In the genomic region with DNA sequence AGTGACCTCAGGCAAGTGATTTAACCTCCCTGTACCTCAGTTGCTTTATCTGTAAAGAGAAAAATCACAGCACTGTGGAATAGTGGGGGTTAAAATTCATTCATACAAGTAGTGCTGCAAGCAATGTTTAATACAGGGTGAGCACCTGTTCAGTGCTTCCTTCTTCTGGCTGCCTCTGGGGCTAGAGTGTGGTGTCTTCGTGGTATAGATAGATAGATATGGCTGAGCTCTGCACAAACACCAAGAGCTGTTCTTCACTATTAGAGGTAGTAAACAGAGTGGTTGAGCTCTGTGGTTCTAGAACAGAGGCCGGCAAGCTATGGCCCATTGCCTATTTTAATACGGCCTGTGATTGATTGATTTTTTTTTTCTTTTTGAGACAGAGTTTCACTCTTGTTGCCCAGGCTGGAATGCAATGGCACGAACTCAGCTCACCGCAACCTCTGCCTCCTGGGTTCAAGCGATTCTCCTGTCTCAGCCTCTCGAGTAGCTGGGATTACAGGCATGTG, we compare ENCODE assay signal across 18 cellular contexts. TPM values are rescaled to one million over a fixed set of nuclear protein-coding genes. Genes with fewer than 3 reads are reported as not detected.
DNase-seq lines count a peak whose midpoint lies in the region; ATAC-seq and TF ChIP-seq lines count a peak whose summit lies in the region.
"Had no signal": no experiment of that assay in that cellular context is flagged by ENCODE, and none has a peak within 500 bp of the region (broad histone marks: within the 10 kb centered on the region; RNA-seq: fewer than 3 reads in every experiment).

No MANE protein-coding gene starts in this region.

- no peak overlapping the region for H3K4me2 ChIP-seq in mesendoderm (ENCODE audit: low read length)

- no peak overlapping the region for H4K8ac ChIP-seq in mesendoderm (ENCODE audit: low read depth, low read length)

- H3K23ac ChIP-seq in mesendoderm (ENCODE audit: low read length) = no peak overlapping the region

- no peak overlapping the region for H3K9ac ChIP-seq in mesendoderm (ENCODE audit: low read length)

- in situ Hi-C loops in KBM-7 (cut with MboI; ENCODE audit: low pct_unique_long_range_greater_than_20kb, low sequenced_read_pairs) = no loop called here

- no peak overlapping the region for H3K27ac Mint-ChIP-seq in activated CD8-positive, alpha-beta T cell treated with anti-CD3 and anti-CD28 coated beads, Interleukin-2, amount 10 ng/mL, durations not matched to agents 7 days and 5 days
- no peak overlapping the region for H3K27ac Mint-ChIP-seq in activated CD8-positive, alpha-beta T cell treated with anti-CD3 and anti-CD28 coated beads for 36 hours
- peak overlapping the region; percentile 59 for H3K27ac Mint-ChIP-seq in T-helper 17 cell
- peak overlapping the region; percentile 49 for H3K27ac Mint-ChIP-seq in stimulated activated effector memory CD8-positive, alpha-beta T cell treated with anti-CD3 and anti-CD28 coated beads, Interleukin-12 subunit alpha, Interleukin-12 subunit beta, amount 100 ng/mL, for 72 hours
- H3K27ac Mint-ChIP-seq: CD8-positive, alpha-beta T cell; stimulated activated memory B cell treated with anti-CD40 and anti-IgM and Interleukin-4, amounts not matched to agents 10 μg/mL and 1 μg/mL and 100 μg/mL, for 72 hours had no signal

- WGBS in mesendoderm (ENCODE audit: extremely low coverage, insufficient coverage, low lambda C conversion rate) = no CpG with 5 or more reads among the region's 7 CpGs

- H3K18ac ChIP-seq in mesendoderm (ENCODE audit: low read length) = peak overlapping the region; percentile 52

- H4K5ac ChIP-seq in mesendoderm (ENCODE audit: low read length) = no peak overlapping the region

- TF ChIP-seq CTCF in activated CD8-positive, alpha-beta T cell treated with anti-CD3 and anti-CD28 coated beads for 36 hours (IDR thresholded peaks at IDR 0.05) = no peak

- H3K4me1 ChIP-seq in mesendoderm (ENCODE audit: control insufficient read depth, low read depth, low read length) = peaks cover 18% of the 10 kb centered on the region

- no peak overlapping the region for H2BK15ac ChIP-seq in mesendoderm (replicated peaks; ENCODE audit: low read depth)

- peak overlapping the region; percentile 56 for H3K4ac ChIP-seq in mesendoderm (ENCODE audit: low read depth, low read length)

- H3K36me3 ChIP-seq in mesendoderm (ENCODE audit: control insufficient read depth, insufficient read depth, low read length) = no peaks in the 10 kb centered on the region

- H3K9me3 ChIP-seq in T-helper 17 cell (ENCODE audit: control insufficient read depth, low read length, poor library complexity, severe bottlenecking) = no peaks in the 10 kb centered on the region

- H3K27me3 ChIP-seq in mesendoderm (ENCODE audit: insufficient read depth, low read length, poor library complexity) = no peaks in the 10 kb centered on the region

- H3K4me3 ChIP-seq in mesendoderm (ENCODE audit: low read length) = no peak overlapping the region

- peaks cover 6% of the 10 kb centered on the region for H3K36me3 Mint-ChIP-seq in activated CD8-positive, alpha-beta T cell treated with anti-CD3 and anti-CD28 coated beads, Interleukin-2, amount 10 ng/mL, durations not matched to agents 7 days and 5 days (ENCODE audit: low read depth)
- no peaks in the 10 kb centered on the region for H3K36me3 Mint-ChIP-seq in activated CD8-positive, alpha-beta T cell treated with anti-CD3 and anti-CD28 coated beads for 36 hours (ENCODE audit: low read depth)
- no peaks in the 10 kb centered on the region for H3K36me3 Mint-ChIP-seq in T-helper 17 cell (ENCODE audit: low read depth)
- peaks cover 12% of the 10 kb centered on the region for H3K36me3 Mint-ChIP-seq in stimulated activated effector memory CD8-positive, alpha-beta T cell treated with anti-CD3 and anti-CD28 coated beads, Interleukin-12 subunit alpha, Interleukin-12 subunit beta, amount 100 ng/mL, for 72 hours

- POLR2A ChIA-PET in activated CD8-positive, alpha-beta T cell treated with anti-CD3 and anti-CD28 coated beads, Interleukin-2, amount 10 ng/mL, durations not matched to agents 7 days and 5 days (lab: Charles Lee) = no interaction called here
- POLR2A ChIA-PET in activated CD8-positive, alpha-beta T cell treated with anti-CD3 and anti-CD28 coated beads for 36 hours (lab: Charles Lee) = interaction anchor here (0.9 kb wide), 1 partner anchor 50 kb away, joined by 3 read pairs; no protein-coding TSS in a partner anchor

- peak overlapping the region; percentile 62 for H3K27ac ChIP-seq in mesendoderm (ENCODE audit: low read depth, low read length)

- H3K79me1 ChIP-seq in mesendoderm (ENCODE audit: low read length) = peaks cover 4% of the 10 kb centered on the region

- peaks cover 35% of the 10 kb centered on the region for H3K4me1 Mint-ChIP-seq in activated CD8-positive, alpha-beta T cell treated with anti-CD3 and anti-CD28 coated beads, Interleukin-2, amount 10 ng/mL, durations not matched to agents 7 days and 5 days (ENCODE audit: low read depth)
- peaks cover 23% of the 10 kb centered on the region for H3K4me1 Mint-ChIP-seq in activated CD8-positive, alpha-beta T cell treated with anti-CD3 and anti-CD28 coated beads for 36 hours (ENCODE audit: low read depth)
- H3K4me1 Mint-ChIP-seq in T-helper 17 cell = peaks cover 23% of the 10 kb centered on the region
- H3K4me1 Mint-ChIP-seq in stimulated activated effector memory CD8-positive, alpha-beta T cell treated with anti-CD3 and anti-CD28 coated beads, Interleukin-12 subunit alpha, Interleukin-12 subunit beta, amount 100 ng/mL, for 72 hours = peaks cover 31% of the 10 kb centered on the region
- H3K4me1 Mint-ChIP-seq: stimulated activated memory B cell treated with anti-CD40 and anti-IgM and Interleukin-4, amounts not matched to agents 10 μg/mL and 1 μg/mL and 100 μg/mL, for 72 hours had no signal

- H3K27me3 Mint-ChIP-seq in activated CD8-positive, alpha-beta T cell treated with anti-CD3 and anti-CD28 coated beads, Interleukin-2, amount 10 ng/mL, durations not matched to agents 7 days and 5 days (ENCODE audit: low read depth) = no peaks in the 10 kb centered on the region
- H3K27me3 Mint-ChIP-seq in activated CD8-positive, alpha-beta T cell treated with anti-CD3 and anti-CD28 coated beads for 36 hours = no peaks in the 10 kb centered on the region
- no peaks in the 10 kb centered on the region for H3K27me3 Mint-ChIP-seq in T-helper 17 cell
- H3K27me3 Mint-ChIP-seq: natural killer cell treated with Interleukin-12 subunit alpha and Interleukin-12 subunit beta and Interleukin-15 and Interleukin-18, amount 100 ng/mL, for 72 hours; stimulated activated memory B cell treated with anti-CD40 and anti-IgM and Interleukin-4, amounts not matched to agents 10 μg/mL and 1 μg/mL and 100 μg/mL, for 72 hours had no signal

- H2BK120ac ChIP-seq in mesendoderm (ENCODE audit: low read depth, low read length) = peak overlapping the region; percentile 63

- H3K56ac ChIP-seq in mesendoderm (ENCODE audit: low read length) = peak overlapping the region; percentile 63

- no peaks in the 10 kb centered on the region for H3K79me2 ChIP-seq in mesendoderm (ENCODE audit: control insufficient read depth, insufficient read depth, low read length)

- CTCF ChIA-PET in activated CD8-positive, alpha-beta T cell treated with anti-CD3 and anti-CD28 coated beads, Interleukin-2, amount 10 ng/mL, durations not matched to agents 7 days and 5 days (lab: Charles Lee) = interaction anchor here (1.5 to 2.4 kb wide), 2 partner anchors 11 to 28 kb away, joined by 4 to 11 read pairs; no protein-coding TSS in a partner anchor
- CTCF ChIA-PET in activated CD8-positive, alpha-beta T cell treated with anti-CD3 and anti-CD28 coated beads for 36 hours (lab: Charles Lee) = interaction anchor here (1.0 to 2.3 kb wide), 2 partner anchors 14 to 28 kb away, joined by 3 to 8 read pairs; no protein-coding TSS in a partner anchor

- no peaks in the 10 kb centered on the region for H3K9me3 Mint-ChIP-seq in activated CD8-positive, alpha-beta T cell treated with anti-CD3 and anti-CD28 coated beads, Interleukin-2, amount 10 ng/mL, durations not matched to agents 7 days and 5 days (ENCODE audit: insufficient read depth)
- no peaks in the 10 kb centered on the region for H3K9me3 Mint-ChIP-seq in activated CD8-positive, alpha-beta T cell treated with anti-CD3 and anti-CD28 coated beads for 36 hours
- H3K9me3 Mint-ChIP-seq in stimulated activated effector memory CD8-positive, alpha-beta T cell treated with anti-CD3 and anti-CD28 coated beads, Interleukin-12 subunit alpha, Interleukin-12 subunit beta, amount 100 ng/mL, for 72 hours = no peaks in the 10 kb centered on the region
- H3K9me3 Mint-ChIP-seq: activated naive CD4-positive, alpha-beta T cell treated with anti-CD3 and anti-CD28 coated beads, Interleukin-2, amount 50 U/mL, for 72 hours; CD8-positive, alpha-beta T cell; natural killer cell treated with Interleukin-12 subunit alpha and Interleukin-12 subunit beta and Interleukin-15 and Interleukin-18, amount 100 ng/mL, for 72 hours; stimulated activated memory B cell treated with anti-CD40 and anti-IgM and Interleukin-4, amounts not matched to agents 10 μg/mL and 1 μg/mL and 100 μg/mL, for 72 hours; WTC11 had no signal

- DNase-seq in activated CD8-positive, alpha-beta T cell treated with anti-CD3 and anti-CD28 coated beads, Interleukin-2, amount 10 ng/mL, durations not matched to agents 7 days and 5 days = peak; percentile 35
- no peak for DNase-seq in activated CD8-positive, alpha-beta T cell treated with anti-CD3 and anti-CD28 coated beads for 36 hours
- DNase-seq in T-helper 17 cell (no peak), mesendoderm (no peak), KBM-7 (no peak), nucleus accumbens (lab: John Stamatoyannopoulos, UW) (no peak), posterior vena cava (ENCODE audit: low spot score) (no peak)
- DNase-seq in stimulated activated effector memory CD8-positive, alpha-beta T cell treated with anti-CD3 and anti-CD28 coated beads, Interleukin-12 subunit alpha, Interleukin-12 subunit beta, amount 100 ng/mL, for 72 hours (ENCODE audit: low spot score in 2 of 2) = no peak
- DNase-seq: CD8-positive, alpha-beta T cell; foreskin melanocyte; NCI-H1092; NCI-H748 treated with DMSO at 0.1 percent for 48 hours; T-helper 1 cell had no signal

- H2AK5ac ChIP-seq in mesendoderm (ENCODE audit: low read length) = no peak overlapping the region

- peak; percentile 24 for ATAC-seq in activated CD8-positive, alpha-beta T cell treated with anti-CD3 and anti-CD28 coated beads, Interleukin-2, amount 10 ng/mL, durations not matched to agents 7 days and 5 days
- ATAC-seq in activated CD8-positive, alpha-beta T cell treated with anti-CD3 and anti-CD28 coated beads for 36 hours = no peak
- ATAC-seq in T-helper 17 cell = peak; percentile 47
- ATAC-seq in stimulated activated effector memory CD8-positive, alpha-beta T cell treated with anti-CD3 and anti-CD28 coated beads, Interleukin-12 subunit alpha, Interleukin-12 subunit beta, amount 100 ng/mL, for 72 hours = no peak
- ATAC-seq: activated naive CD4-positive, alpha-beta T cell treated with anti-CD3 and anti-CD28 coated beads, Interleukin-2, amount 50 U/mL, for 72 hours; CD8-positive, alpha-beta T cell; natural killer cell treated with Interleukin-12 subunit alpha and Interleukin-12 subunit beta and Interleukin-15 and Interleukin-18, amount 100 ng/mL, for 72 hours; Panc1; stimulated activated memory B cell treated with anti-CD40 and anti-IgM and Interleukin-4, amounts not matched to agents 10 μg/mL and 1 μg/mL and 100 μg/mL, for 72 hours had no signal

- H2BK5ac ChIP-seq in mesendoderm (ENCODE audit: low read length) = no peak overlapping the region

- no peak overlapping the region for H3K4me3 Mint-ChIP-seq in activated CD8-positive, alpha-beta T cell treated with anti-CD3 and anti-CD28 coated beads, Interleukin-2, amount 10 ng/mL, durations not matched to agents 7 days and 5 days
- no peak overlapping the region for H3K4me3 Mint-ChIP-seq in activated CD8-positive, alpha-beta T cell treated with anti-CD3 and anti-CD28 coated beads for 36 hours
- no peak overlapping the region for H3K4me3 Mint-ChIP-seq in T-helper 17 cell
- no peak overlapping the region for H3K4me3 Mint-ChIP-seq in stimulated activated effector memory CD8-positive, alpha-beta T cell treated with anti-CD3 and anti-CD28 coated beads, Interleukin-12 subunit alpha, Interleukin-12 subunit beta, amount 100 ng/mL, for 72 hours
- H3K4me3 Mint-ChIP-seq: CD8-positive, alpha-beta T cell; natural killer cell treated with Interleukin-12 subunit alpha and Interleukin-12 subunit beta and Interleukin-15 and Interleukin-18, amount 100 ng/mL, for 72 hours; stimulated activated memory B cell treated with anti-CD40 and anti-IgM and Interleukin-4, amounts not matched to agents 10 μg/mL and 1 μg/mL and 100 μg/mL, for 72 hours; WTC11 had no signal

- intact Hi-C loops in activated CD8-positive, alpha-beta T cell treated with anti-CD3 and anti-CD28 coated beads for 36 hours (cut with micrococcal nuclease) = no loop called here
- intact Hi-C loops in posterior vena cava (cut with DNase I) = no loop called here

RNA-seq across cellular contexts. Expression of a gene that starts 32.9 kb away (rescaled TPM):
- total RNA-seq in activated CD8-positive, alpha-beta T cell treated with anti-CD3 and anti-CD28 coated beads, Interleukin-2, amount 10 ng/mL, durations not matched to agents 7 days and 5 days = 10 to 100 TPM; 42.7 to 44.3 TPM
- total RNA-seq in activated CD8-positive, alpha-beta T cell treated with anti-CD3 and anti-CD28 coated beads for 36 hours = 10 to 100 TPM; 23.2 to 25.5 TPM
- total RNA-seq in T-helper 17 cell (10 to 100 TPM; 20.7 to 25.3 TPM), posterior vena cava (10 to 100 TPM; 24.6 to 26.8 TPM)
- polyA plus RNA-seq in mesendoderm (2013, experiment 1 of 2) = 30.4 TPM
- polyA plus RNA-seq in mesendoderm (2013, experiment 2 of 2) = 31.2 TPM

RNA-seq across cellular contexts. Expression of a gene that starts 47.3 kb away (rescaled TPM):
- total RNA-seq in activated CD8-positive, alpha-beta T cell treated with anti-CD3 and anti-CD28 coated beads, Interleukin-2, amount 10 ng/mL, durations not matched to agents 7 days and 5 days = 10 to 100 TPM; 13.2 to 16.1 TPM
- 10 to 100 TPM; 18.2 to 19.6 TPM for total RNA-seq in activated CD8-positive, alpha-beta T cell treated with anti-CD3 and anti-CD28 coated beads for 36 hours
- total RNA-seq in T-helper 17 cell = 100 to 1,000 TPM; 388 to 426 TPM
- polyA plus RNA-seq in mesendoderm (2013, experiment 1 of 2) = 0.51 TPM
- polyA plus RNA-seq in mesendoderm (2013, experiment 2 of 2) = 0.53 TPM
- total RNA-seq in posterior vena cava = 10 to 100 TPM; 12.8 to 18.8 TPM

Comparison
In these comparisons a context has a peak if more than half of its experiments do, and no peak if none do; other contexts are left out.
1. ATAC-seq: peak in activated CD8-positive, alpha-beta T cell treated with anti-CD3 and anti-CD28 coated beads, Interleukin-2, amount 10 ng/mL, durations not matched to agents 7 days and 5 days (single experiment) and T-helper 17 cell (single experiment); none in activated CD8-positive, alpha-beta T cell treated with anti-CD3 and anti-CD28 coated beads for 36 hours (single experiment) and stimulated activated effector memory CD8-positive, alpha-beta T cell treated with anti-CD3 and anti-CD28 coated beads, Interleukin-12 subunit alpha, Interleukin-12 subunit beta, amount 100 ng/mL, for 72 hours (single experiment).
2. H3K27ac Mint-ChIP-seq: peak in T-helper 17 cell (single experiment) and stimulated activated effector memory CD8-positive, alpha-beta T cell treated with anti-CD3 and anti-CD28 coated beads, Interleukin-12 subunit alpha, Interleukin-12 subunit beta, amount 100 ng/mL, for 72 hours (single experiment); none in activated CD8-positive, alpha-beta T cell treated with anti-CD3 and anti-CD28 coated beads, Interleukin-2, amount 10 ng/mL, durations not matched to agents 7 days and 5 days (single experiment) and activated CD8-positive, alpha-beta T cell treated with anti-CD3 and anti-CD28 coated beads for 36 hours (single experiment).
3. RNA of a gene that starts 47.3 kb away (total RNA-seq): 388 to 426 TPM in T-helper 17 cell; 18.2 to 19.6 TPM in activated CD8-positive, alpha-beta T cell treated with anti-CD3 and anti-CD28 coated beads for 36 hours, 12.8 to 18.8 TPM in posterior vena cava and 13.2 to 16.1 TPM in activated CD8-positive, alpha-beta T cell treated with anti-CD3 and anti-CD28 coated beads, Interleukin-2, amount 10 ng/mL, durations not matched to agents 7 days and 5 days; every median in the first group is over 10 times any median in the second.